12 cellular contexts compared by ENCODE assay signal in the genomic region with DNA sequence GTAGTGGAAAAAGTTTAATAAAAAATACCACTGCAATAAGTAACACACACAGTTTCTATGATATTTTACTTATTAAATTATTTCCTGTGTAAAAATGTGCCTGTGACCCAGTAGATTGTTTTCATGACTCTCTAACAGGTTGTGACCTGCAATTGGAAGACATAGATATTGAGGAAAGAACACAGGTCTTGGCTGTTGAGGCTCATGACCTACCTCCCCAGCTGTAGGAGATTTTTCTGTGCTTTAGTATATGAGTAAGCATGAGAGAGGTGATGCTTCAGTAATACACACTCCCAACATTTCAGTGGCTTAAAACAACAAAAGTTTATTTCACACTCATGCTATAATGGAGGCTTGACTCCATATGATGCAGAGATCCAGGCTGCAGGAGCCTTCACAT.
"Had no signal": no experiment of that assay in that cellular context is flagged by ENCODE, and none has a peak within 500 bp of the region (broad histone marks: within the 10 kb centered on the region; RNA-seq: fewer than 3 reads in every experiment).

No MANE protein-coding gene starts in this region.

- H3K4me3 ChIP-seq: hepatocyte, left ventricle myocardium inferior, right atrium auricular region, tibial artery had no signal

- H3K27me3 ChIP-seq: hepatocyte, right atrium auricular region, tibial artery had no signal

- H3K79me2 ChIP-seq: hepatocyte had no signal

- H3K27ac ChIP-seq: hepatocyte, left ventricle myocardium inferior, right atrium auricular region, tibial artery had no signal

- H2AFZ ChIP-seq: hepatocyte had no signal

- DNase-seq: activated CD4-positive, alpha-beta T cell treated with anti-CD3 and anti-CD28 coated beads, Interleukin-2, amount 50 U/mL, for 1 hour; activated naive CD4-positive, alpha-beta T cell; dermis blood vessel endothelial cell; effector memory CD8-positive, alpha-beta T cell; left ventricle myocardium inferior; nephron progenitor cell; stimulated activated CD4-positive, alpha-beta T cell treated with anti-CD3 and anti-CD28 coated beads, Interleukin-15, amount 100 ng/mL, for 24 hours; stimulated activated CD4-positive, alpha-beta T cell treated with anti-CD3 and anti-CD28 coated beads, Interleukin-4, amount 100 ng/mL, for 1 hour; stimulated activated naive CD4-positive, alpha-beta T cell; tibial artery had no signal

- H3K4me2 ChIP-seq: hepatocyte had no signal

- ATAC-seq: effector memory CD8-positive, alpha-beta T cell had no signal

- H3K9me3 ChIP-seq: left ventricle myocardium inferior, right atrium auricular region, tibial artery had no signal

- H3K4me1 ChIP-seq: left ventricle myocardium inferior, right atrium auricular region had no signal

- H3K36me3 ChIP-seq: left ventricle myocardium inferior, right atrium auricular region, tibial artery had no signal
